ENCODE assay signal across 8 cellular contexts in genomic region chr20:3890999-3891929, GRCh38. TPM values are rescaled to one million over a fixed set of nuclear protein-coding genes. Genes with fewer than 3 reads are reported as not detected.
DNase-seq lines count a peak whose midpoint lies in the region; ATAC-seq, FAIRE-seq and TF ChIP-seq lines count a peak whose summit lies in the region.

No MANE protein-coding gene starts in this region.

- no peak for TF ChIP-seq RAD21 in A549 (conservative IDR thresholded peaks at IDR 0.05 in 1 of 2, IDR thresholded peaks at IDR 0.05 in 1 of 2)

- POLR2A ChIA-PET in A549 (lab: Yijun Ruan, JAX): interaction anchor here (0.6 kb wide), 1 partner anchor 51 kb away, joined by 4 read pairs; no protein-coding TSS in a partner anchor

- ATAC-seq in A549: no peak

- TF ChIP-seq POLR2A in A549 (IDR thresholded peaks at IDR 0.05; ENCODE audit: low read length) (no peak), lower leg skin (IDR thresholded peaks at IDR 0.05) (no peak)

- H3K27ac Mint-ChIP-seq in brain: peak overlapping the region; percentile 91 to 100 (median 98)

- intact Hi-C loops in lower leg skin (cut with DNase I; ENCODE audit: low total_unique reads): no loop called here

- CTCF ChIA-PET in A549 (lab: Yijun Ruan, JAX): interaction anchor here (0.6 to 2.6 kb wide), 10 partner anchors 10 to 830 kb away, joined by 3 to 9 read pairs (median 4); no protein-coding TSS in a partner anchor

- H3K27me3 Mint-ChIP-seq in brain: peaks cover 15% of the 10 kb centered on the region

- H3K4me1 ChIP-seq in A549: peaks cover 60% of the 10 kb centered on the region

- peaks cover 0 to 3% (median 0%) of the 10 kb centered on the region in 5 experiments for H3K9me3 Mint-ChIP-seq in brain

- FAIRE-seq in A549 (lab: Jason Lieb, UNC): no peak

- DNase-seq in A549 (ENCODE audit: low read depth in 1 of 2, low spot score in 1 of 2) (no peak), HFF-Myc (ENCODE audit: extremely low read depth, low read depth) (no peak), mesenteric fat pad (ENCODE audit: low spot score) (peak; percentile 22), lower leg skin (ENCODE audit: low spot score in 2 of 2) (no peak), GM10266 (ENCODE audit: extremely low spot score) (no peak), OCI-M2 (lab: John Stamatoyannopoulos, UW; ENCODE audit: unreplicated experiment) (no peak), NCI-H1048 (lab: John Stamatoyannopoulos, UW) (no peak)

- TF ChIP-seq CTCF in A549 (IDR thresholded peaks at IDR 0.05) (no peak), HFF-Myc (IDR thresholded peaks at IDR 0.05; ENCODE audit: low read depth, low read length, missing control alignments) (no peak), brain (conservative IDR thresholded peaks at IDR 0.05) (no peak), lower leg skin (IDR thresholded peaks at IDR 0.05) (no peak), GM10266 (IDR thresholded peaks at IDR 0.05; ENCODE audit: control insufficient read depth, insufficient read depth, low read depth, missing control alignments) (no peak)

- no peak for TF ChIP-seq EP300 in A549 (IDR thresholded peaks at IDR 0.05)

- peak overlapping the region; percentile 91 for H3K4me2 ChIP-seq in A549

- no peaks in the 10 kb centered on the region for H3K9me3 ChIP-seq in A549

- peak overlapping the region; percentile 96 to 97; a peak in 4 of 6 replicates for H3K27ac ChIP-seq in A549

- H3K4me3 Mint-ChIP-seq in brain: peak overlapping the region; percentile 92 to 100 (median 97)

- WGBS in A549 (ENCODE audit: missing lambda C conversion rate): 39% methylated on average over 16 of the region's 16 CpGs
- 34 to 36% methylated on average over 16 of the region's 16 CpGs for WGBS in lower leg skin, 2 donors

- H3K4me3 ChIP-seq in A549 (peak overlapping the region; percentile 79), HFF-Myc (replicated peaks; ENCODE audit: low read depth, low read length) (peak overlapping the region; percentile 98), lower leg skin (ENCODE audit: low read depth, poor library complexity, severe bottlenecking) (no peak overlapping the region)

- peaks cover 51% of the 10 kb centered on the region for H3K36me3 Mint-ChIP-seq in brain

- peaks cover 69% of the 10 kb centered on the region for H3K4me1 Mint-ChIP-seq in brain

TF ChIP-seq in A549, 52 proteins besides CTCF, POLR2A, EP300 and RAD21:
- TF ChIP-seq EHF (CRISPR knock-in tag; IDR thresholded peaks at IDR 0.05): no peak
- no peak for TF ChIP-seq SMC3 (IDR thresholded peaks at IDR 0.05)
- TF ChIP-seq MAFK (IDR thresholded peaks at IDR 0.05; ENCODE audit: partially characterized antibody): no peak
- TF ChIP-seq BCL3 (IDR thresholded peaks at IDR 0.05): no peak
- TF ChIP-seq FOSL2 (IDR thresholded peaks at IDR 0.05): no peak
- no peak for TF ChIP-seq FOSL2 (CRISPR knock-in tag; IDR thresholded peaks at IDR 0.05)
- TF ChIP-seq, protein P1, sequence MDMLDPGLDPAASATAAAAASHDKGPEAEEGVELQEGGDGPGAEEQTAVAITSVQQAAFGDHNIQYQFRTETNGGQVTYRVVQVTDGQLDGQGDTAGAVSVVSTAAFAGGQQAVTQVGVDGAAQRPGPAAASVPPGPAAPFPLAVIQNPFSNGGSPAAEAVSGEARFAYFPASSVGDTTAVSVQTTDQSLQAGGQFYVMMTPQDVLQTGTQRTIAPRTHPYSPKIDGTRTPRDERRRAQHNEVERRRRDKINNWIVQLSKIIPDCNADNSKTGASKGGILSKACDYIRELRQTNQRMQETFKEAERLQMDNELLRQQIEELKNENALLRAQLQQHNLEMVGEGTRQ (IDR thresholded peaks at IDR 0.05): no peak
- TF ChIP-seq MAX (IDR thresholded peaks at IDR 0.05): peak; percentile 22; the same call in 1 of the 2 replicates

RNA-seq across cellular contexts. Expression of gene PANK2, which starts 2.1 kb away (rescaled TPM):
- polyA plus RNA-seq in A549 (2011; rRNA removed) (39.3 and 45.9 TPM in 2 replicates), A549 (2017; fragmentation: RNase III; extraction: RNeasy Plus Mini Kit Qiagen cat#74134 plus additional on column Dnase treatment) (40.3 to 44.6 TPM (median 43.8 TPM) in 3 replicates), brain (ENCODE audit: insufficient read depth, low read depth, low replicate concordance) (27.7 TPM)
- 22.6 and 24.5 TPM in 2 replicates for polyA plus RNA-seq in A549 (2012; cell fraction: cytosol; rRNA removed)
- polyA plus RNA-seq in A549 (2012; cell fraction: nucleus; rRNA removed): 28.4 and 38.2 TPM in 2 replicates
- 35.8 and 40.1 TPM in 2 replicates for polyA minus RNA-seq in A549 (2011; rRNA and poly(A)+ RNA removed)
- total RNA-seq in mesenteric fat pad (31.1 TPM), lower leg skin (10 to 100 TPM; 35.7 to 44.1 (median 42.3) TPM)

RNA-seq across cellular contexts. Expression of gene MAVS, which starts 44.6 kb away (rescaled TPM):
- polyA plus RNA-seq in A549 (2011; rRNA removed): 18.9 and 25.7 TPM in 2 replicates
- polyA plus RNA-seq in A549 (2012; cell fraction: cytosol; rRNA removed): 11.0 and 15.5 TPM in 2 replicates
- polyA plus RNA-seq in A549 (2012; cell fraction: nucleus; rRNA removed): 27.5 and 30.4 TPM in 2 replicates
- 28.4 to 31.0 TPM (median 29.1 TPM) in 3 replicates for polyA plus RNA-seq in A549 (2017; fragmentation: RNase III; extraction: RNeasy Plus Mini Kit Qiagen cat#74134 plus additional on column Dnase treatment)
- 45.7 and 47.5 TPM in 2 replicates for polyA minus RNA-seq in A549 (2011; rRNA and poly(A)+ RNA removed)
- polyA plus RNA-seq in brain (ENCODE audit: insufficient read depth, low read depth, low replicate concordance): 20.6 TPM
- 43.5 TPM for total RNA-seq in mesenteric fat pad
- total RNA-seq in lower leg skin: 10 to 100 TPM; 17.2 to 28.2 (median 27.1) TPM
